24 cellular contexts compared by ENCODE assay signal in genomic region chrX:39171686-39172085, GRCh38.
"Had no signal": no experiment of that assay in that cellular context is flagged by ENCODE, and none has a peak within 500 bp of the region (broad histone marks: within the 10 kb centered on the region; RNA-seq: fewer than 3 reads in every experiment).

No MANE protein-coding gene starts in this region.

- H3K27me3 ChIP-seq: neural progenitor cell, ovary, right lobe of liver, sigmoid colon, thyroid gland, tibial nerve, upper lobe of left lung had no signal

- DNase-seq: natural killer cell; occipital lobe; ovary; posterior cingulate gyrus; psoas muscle; right cardiac atrium; right lobe of liver; sigmoid colon; small intestine; stimulated activated CD4-positive, alpha-beta T cell treated with anti-CD3 and anti-CD28 coated beads, Interleukin-15, amount 100 ng/mL, for 24 hours; stimulated activated CD4-positive, alpha-beta T cell treated with anti-CD3 and anti-CD28 coated beads, Interleukin-2, amount 100 ng/mL, for 24 hours; stimulated activated CD4-positive, alpha-beta T cell treated with anti-CD3 and anti-CD28 coated beads, Interleukin-2, amount 100 ng/mL, for 48 hours; stimulated activated CD4-positive, alpha-beta T cell treated with anti-CD3 and anti-CD28 coated beads, Interleukin-4, amount 100 ng/mL, for 24 hours; stimulated activated naive B cell treated with anti-CD40 and anti-IgM and Interleukin-4, amounts not matched to agents 10 μg/mL and 1 μg/mL and 100 μg/mL, for 72 hours; stimulated activated naive CD4-positive, alpha-beta T cell treated with Interleukin-2 at 50 U/mL for 16 hours; stomach; thyroid gland; trophoblast cell; upper lobe of left lung had no signal

- FAIRE-seq: small intestine, urothelium cell line had no signal

- H3K27ac ChIP-seq: neural progenitor cell, ovary, parathyroid adenoma, psoas muscle, right lobe of liver, sigmoid colon, stomach, thoracic aorta, thyroid gland, tibial nerve, upper lobe of left lung had no signal

- H3K4me1 ChIP-seq: neural progenitor cell, parathyroid adenoma, psoas muscle, right lobe of liver, sigmoid colon, thyroid gland had no signal

- H3K36me3 ChIP-seq: neural progenitor cell, ovary, right lobe of liver, sigmoid colon, stomach, thoracic aorta, thyroid gland, tibial nerve, upper lobe of left lung had no signal

- H3K9me3 ChIP-seq: ovary, psoas muscle, right lobe of liver, sigmoid colon, stomach, thoracic aorta, thyroid gland, tibial nerve, upper lobe of left lung had no signal

- H3K4me3 ChIP-seq: neural progenitor cell, ovary, psoas muscle, right lobe of liver, sigmoid colon, stomach, thoracic aorta, thyroid gland, tibial nerve, upper lobe of left lung had no signal
